1 cellular context compared by ENCODE assay signal in genomic region chr7:105337529-105337928, GRCh38.
TF ChIP-seq lines count a peak whose summit lies in the region.

No MANE protein-coding gene starts in this region.

TF ChIP-seq in SK-N-SH, 30 proteins besides CTCF, POLR2A, EP300 and RAD21:
- TF ChIP-seq POLR2AphosphoS5 (IDR thresholded peaks at IDR 0.05; ENCODE audit: low read depth, low read length): no peak
- TF ChIP-seq GABPA (IDR thresholded peaks at IDR 0.05; ENCODE audit: low read depth): no peak
- no peak for TF ChIP-seq NFIC (IDR thresholded peaks at IDR 0.05; ENCODE audit: borderline replicate concordance)
- TF ChIP-seq RXRA (IDR thresholded peaks at IDR 0.05; ENCODE audit: borderline replicate concordance, low read depth): no peak
- TF ChIP-seq TCF12 (IDR thresholded peaks at IDR 0.05): no peak
- no peak for TF ChIP-seq USF2 (IDR thresholded peaks at IDR 0.05; ENCODE audit: borderline replicate concordance, low read depth, low read length)
- TF ChIP-seq TEAD4 (IDR thresholded peaks at IDR 0.05; ENCODE audit: borderline replicate concordance, insufficient read depth): no peak
- TF ChIP-seq MEF2A (IDR thresholded peaks at IDR 0.05; ENCODE audit: borderline replicate concordance, low read depth): no peak
- TF ChIP-seq ZBTB33 (IDR thresholded peaks at IDR 0.05; ENCODE audit: borderline replicate concordance, low read depth): no peak
- TF ChIP-seq FOXM1 (IDR thresholded peaks at IDR 0.05; ENCODE audit: low read depth): no peak
- TF ChIP-seq ELF1 (IDR thresholded peaks at IDR 0.05): no peak
- no peak for TF ChIP-seq MXI1 (IDR thresholded peaks at IDR 0.05; ENCODE audit: low read depth, low read length)
- TF ChIP-seq EZH2phosphoT487 (IDR thresholded peaks at IDR 0.05; ENCODE audit: borderline replicate concordance, low read depth): no peak
- TF ChIP-seq GATA2 (CRISPR knock-in tag; IDR thresholded peaks at IDR 0.05): no peak
- no peak for TF ChIP-seq CHD2 (IDR thresholded peaks at IDR 0.05; ENCODE audit: low read length, partially characterized antibody)
- TF ChIP-seq SIN3A (IDR thresholded peaks at IDR 0.05; ENCODE audit: borderline replicate concordance, low read depth, low read length): no peak
- no peak for TF ChIP-seq MAX (IDR thresholded peaks at IDR 0.05; ENCODE audit: low read depth)
- no peak for TF ChIP-seq RFX5 (IDR thresholded peaks at IDR 0.05; ENCODE audit: low read length)
- TF ChIP-seq FOSL2 (IDR thresholded peaks at IDR 0.05; ENCODE audit: borderline replicate concordance, low read depth): no peak
- no peak for TF ChIP-seq TAF1 (IDR thresholded peaks at IDR 0.05; ENCODE audit: borderline replicate concordance, low read depth, low read length)
